11 cellular contexts compared by ENCODE assay signal in the genomic region with DNA sequence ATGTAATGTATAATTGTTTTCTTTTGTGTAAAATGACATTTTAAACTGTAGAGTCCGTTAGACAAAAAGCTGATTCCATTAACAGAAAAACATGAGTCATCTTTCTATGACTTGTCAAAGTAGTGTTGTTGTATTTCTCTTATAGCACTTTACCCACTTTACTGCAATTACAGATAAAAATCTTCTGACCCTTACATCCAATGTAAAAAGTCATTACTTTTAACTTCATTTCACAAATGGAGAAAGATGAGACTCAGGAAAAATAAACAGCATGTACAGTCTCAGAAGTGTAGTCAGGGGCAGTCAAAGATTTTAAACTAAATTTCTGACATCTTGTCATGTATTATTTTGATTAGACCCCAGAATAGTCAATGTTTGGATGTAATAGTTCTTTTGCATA.
"Had no signal": no experiment of that assay in that cellular context is flagged by ENCODE, and none has a peak within 500 bp of the region (broad histone marks: within the 10 kb centered on the region; RNA-seq: fewer than 3 reads in every experiment).

No MANE protein-coding gene starts in this region.

- FAIRE-seq: H1, H54 had no signal

- DNase-seq: GM23248, GOT3, H7, H9, HCEC 1CT, HFFc6 had no signal

- H3K4me3 ChIP-seq: GM23248, GM23338, HAP-1 had no signal

- ATAC-seq: GM23338, HCT116 had no signal
